In genomic region chr10:33289776-33290175, GRCh38 we compare ENCODE assay signal across 29 cellular contexts. TPM values are rescaled to one million over a fixed set of nuclear protein-coding genes. Genes with fewer than 3 reads are reported as not detected.
DNase-seq lines count a peak whose midpoint lies in the region; TF ChIP-seq lines count a peak whose summit lies in the region.
"Had no signal": no experiment of that assay in that cellular context is flagged by ENCODE, and none has a peak within 500 bp of the region (broad histone marks: within the 10 kb centered on the region; RNA-seq: fewer than 3 reads in every experiment).

No MANE protein-coding gene starts in this region.

- H3K9me3 Mint-ChIP-seq in MCF 10A (ENCODE audit: unreplicated experiment) (no peaks in the 10 kb centered on the region), nephron (no peaks in the 10 kb centered on the region)
- H3K9me3 Mint-ChIP-seq: CD8-positive, alpha-beta memory T cell had no signal

- dilution Hi-C loops in mammary epithelial cell (cut with HindIII; ENCODE audit: low sequenced_read_pairs): no loop called here

- H3K79me2 ChIP-seq in mammary epithelial cell (ENCODE audit: insufficient read depth, low read length) (peaks cover 93% of the 10 kb centered on the region), PC-9 (ENCODE audit: low read depth) (peaks cover 73% of the 10 kb centered on the region), smooth muscle cell (ENCODE audit: low read depth) (peaks cover 95% of the 10 kb centered on the region)

- intact Hi-C loops in MCF 10A (cut with micrococcal nuclease): loop anchor here (2.0 kb wide), 1 partner anchor 25 kb away; no protein-coding TSS in a partner anchor
- intact Hi-C loops in mammary epithelial cell (cut with micrococcal nuclease): loop anchor here (2.0 to 5.0 kb wide), 2 partner anchors 51 to 97 kb away; no protein-coding TSS in a partner anchor
- intact Hi-C loops in PC-9 (cut with micrococcal nuclease; ENCODE audit: unreplicated experiment): loop anchor here (2.0 kb wide), 1 partner anchor 25 kb away; no protein-coding TSS in a partner anchor

- H4K20me1 ChIP-seq in mammary epithelial cell (ENCODE audit: insufficient read depth, low read length) (no peaks in the 10 kb centered on the region), PC-9 (ENCODE audit: insufficient read depth) (no peaks in the 10 kb centered on the region), smooth muscle cell (ENCODE audit: low read depth) (peaks cover 3% of the 10 kb centered on the region)

- H3K4me3 ChIP-seq in mammary epithelial cell (replicated peaks in 1 of 3; ENCODE audit: insufficient read depth in 1 of 3, low read depth in 2 of 3, low read length in 3 of 3) (no peak overlapping the region), PC-9 (peak overlapping the region; percentile 31; the same call in 1 of the 2 replicates), smooth muscle cell (no peak overlapping the region)
- H3K4me3 ChIP-seq: GM12878 had no signal

- no peak overlapping the region for H3K9ac ChIP-seq in mammary epithelial cell (ENCODE audit: insufficient read depth, low read length)
- H3K9ac ChIP-seq in smooth muscle cell (ENCODE audit: low read depth): no peak overlapping the region

- no peaks in the 10 kb centered on the region for H3K9me2 ChIP-seq in PC-9 (ENCODE audit: insufficient read depth)

- H3K36me3 ChIP-seq in mammary epithelial cell (ENCODE audit: insufficient read depth, low read length): peaks cover 12% of the 10 kb centered on the region
- 0 out of 2 replicates have a peak, but pooled peaks cover 4% of the 10 kb centered on the region for H3K36me3 ChIP-seq in PC-9 (ENCODE audit: low read depth)
- no peaks in the 10 kb centered on the region for H3K36me3 ChIP-seq in smooth muscle cell (ENCODE audit: low read depth)

- WGBS in mammary epithelial cell (ENCODE audit: low coverage, missing lambda C conversion rate): 93% methylated on average over 8 of the region's 8 CpGs
- 89% methylated on average over 8 of the region's 8 CpGs for WGBS in smooth muscle cell (ENCODE audit: low lambda C conversion rate)

- H3F3A ChIP-seq in PC-9 (ENCODE audit: insufficient read depth, low read depth): peaks cover 44% of the 10 kb centered on the region
- peaks cover 25% of the 10 kb centered on the region for H3F3A ChIP-seq in smooth muscle cell (ENCODE audit: low read depth)

- H3K27ac ChIP-seq in mammary epithelial cell (ENCODE audit: insufficient read depth, low read depth, low read length) (no peak overlapping the region), PC-9 (peak overlapping the region; percentile 99), smooth muscle cell (ENCODE audit: low read depth) (peak overlapping the region; percentile 98)
- H3K27ac ChIP-seq: 22Rv1, RWPE1 had no signal

- H3K27ac Mint-ChIP-seq in MCF 10A (ENCODE audit: low read depth, unreplicated experiment) (peak overlapping the region; percentile 98), nephron (peak overlapping the region in 2 of 3 experiments; percentile 67 to 76)
- H3K27ac Mint-ChIP-seq: CD14-positive monocyte; CD8-positive, alpha-beta memory T cell had no signal

- CTCF ChIA-PET in MCF 10A (lab: Yijun Ruan, JAX): interaction anchor here (0.6 to 1.4 kb wide), 4 partner anchors 17 to 1291 kb away, joined by 3 to 6 read pairs (median 4); no protein-coding TSS in a partner anchor
- CTCF ChIA-PET in mammary epithelial cell (lab: Charles Lee; ENCODE audit: low non-redundant PET): no interaction called here
- CTCF ChIA-PET in PC-9 (lab: Charles Lee): no interaction called here

- no peaks in the 10 kb centered on the region for H3K9me3 ChIP-seq in mammary epithelial cell (replicated peaks; ENCODE audit: insufficient read depth, low read length)
- H3K9me3 ChIP-seq in PC-9 (ENCODE audit: insufficient read depth, low read depth): no peaks in the 10 kb centered on the region
- no peaks in the 10 kb centered on the region for H3K9me3 ChIP-seq in smooth muscle cell (replicated peaks; ENCODE audit: low read depth)
- H3K9me3 ChIP-seq: BE2C had no signal

- POLR2A ChIA-PET in MCF 10A (lab: Yijun Ruan, JAX) (interaction anchor here (0.7 to 4.5 kb wide), 2 partner anchors 17 to 1564 kb away, joined by 4 to 32 read pairs; no protein-coding TSS in a partner anchor), PC-9 (lab: Charles Lee; ENCODE audit: unreplicated experiment) (no interaction called here)

- H3K27me3 ChIP-seq in mammary epithelial cell (ENCODE audit: insufficient read depth, low read length): no peaks in the 10 kb centered on the region
- H3K27me3 ChIP-seq in PC-9 (ENCODE audit: insufficient read depth, low read depth): no peaks in the 10 kb centered on the region
- no peaks in the 10 kb centered on the region for H3K27me3 ChIP-seq in smooth muscle cell (ENCODE audit: low read depth)
- H3K27me3 ChIP-seq: BE2C had no signal

- H3K4me1 ChIP-seq in mammary epithelial cell (ENCODE audit: insufficient read depth, low read length): peaks cover 24% of the 10 kb centered on the region
- H3K4me1 ChIP-seq in PC-9 (replicated peaks; ENCODE audit: insufficient read depth): peaks cover 48% of the 10 kb centered on the region
- peaks cover 20% of the 10 kb centered on the region for H3K4me1 ChIP-seq in smooth muscle cell (ENCODE audit: low read depth)

- H3K36me3 Mint-ChIP-seq in MCF 10A (ENCODE audit: insufficient read depth, unreplicated experiment) (peaks cover 11% of the 10 kb centered on the region), nephron (ENCODE audit: low read depth) (peaks cover 52% of the 10 kb centered on the region)
- H3K36me3 Mint-ChIP-seq: CD14-positive monocyte; CD8-positive, alpha-beta memory T cell had no signal

- DNase-seq in MCF 10A (ENCODE audit: unreplicated experiment): no peak
- no peak for DNase-seq in mammary epithelial cell
- DNase-seq in PC-9: no peak
- DNase-seq in smooth muscle cell (lab: John Stamatoyannopoulos, UW; ENCODE audit: unreplicated experiment): no peak
- no peak for DNase-seq in SKM-1 (lab: John Stamatoyannopoulos, UW; ENCODE audit: unreplicated experiment)
- DNase-seq in stimulated activated CD8-positive, alpha-beta memory T cell treated with anti-CD3 and anti-CD28 coated beads, Interleukin-4, amount 100 ng/mL, for 48 hours: no peak
- DNase-seq in glomerular visceral epithelial cell (ENCODE audit: extremely low spot score): no peak
- DNase-seq: ACHN; BE2C; CD8-positive, alpha-beta memory T cell; DMS 273 treated with DMSO at 0.1 percent for 48 hours; DMS79; EL; GDM1; KG1; MM.1S; NCI-H1048; NCI-H1417; NCI-H1694; NCI-H2029 treated with DMSO at 0.1 percent for 48 hours; NCI-H446 treated with DMSO at 0.1 percent for 48 hours; NCI-H526; NK-92 treated with Interleukin-12 subunit alpha and Interleukin-12 subunit beta, amount 100 ng/mL, for 24 hours; SHP77 treated with DMSO at 0.1 percent for 48 hours had no signal

- in situ Hi-C loops in mammary epithelial cell (cut with MboI; ENCODE audit: low sequenced_read_pairs in 2 of 2): no loop called here

- H3K27me3 Mint-ChIP-seq in MCF 10A (ENCODE audit: insufficient read depth, unreplicated experiment): no peaks in the 10 kb centered on the region
- H3K27me3 Mint-ChIP-seq in nephron (ENCODE audit: low read depth): no peaks in the 10 kb centered on the region

- H3K4me3 Mint-ChIP-seq in MCF 10A (ENCODE audit: unreplicated experiment): no peak overlapping the region
- no peak overlapping the region for H3K4me3 Mint-ChIP-seq in nephron
- H3K4me3 Mint-ChIP-seq: CD14-positive monocyte; CD8-positive, alpha-beta memory T cell had no signal

- TF ChIP-seq CTCF in MCF 10A (IDR thresholded peaks at IDR 0.05; ENCODE audit: unreplicated experiment) (no peak), mammary epithelial cell (conservative IDR thresholded peaks at IDR 0.05 in 1 of 2, IDR thresholded peaks at IDR 0.05 in 1 of 2; ENCODE audit: extremely low read depth in 1 of 2, insufficient read depth in 1 of 2, low read depth in 1 of 2, low read length in 2 of 2) (no peak), PC-9 (conservative IDR thresholded peaks at IDR 0.05) (no peak), nephron (IDR thresholded peaks at IDR 0.05; ENCODE audit: unreplicated experiment in 3 of 3) (no peak), smooth muscle cell (IDR thresholded peaks at IDR 0.05; ENCODE audit: borderline replicate concordance, insufficient read depth, poor library complexity, severe bottlenecking) (no peak)

- H3K4me1 Mint-ChIP-seq in MCF 10A (ENCODE audit: insufficient read depth, unreplicated experiment) (peaks cover 18% of the 10 kb centered on the region), nephron (peaks cover 59% of the 10 kb centered on the region)
- H3K4me1 Mint-ChIP-seq: CD14-positive monocyte; CD8-positive, alpha-beta memory T cell had no signal

- BruUV-seq in MCF 10A (replicated peaks; lab: Mats Ljungman, UMichigan): no TSS peak
- BruUV-seq in mammary epithelial cell (replicated peaks; lab: Mats Ljungman, UMichigan): no TSS peak
- no TSS peak for BruUV-seq in PC-9 (replicated peaks; lab: Mats Ljungman, UMichigan)

- H2AFZ ChIP-seq in mammary epithelial cell (ENCODE audit: low read depth, low read length) (no peak overlapping the region), PC-9 (no peak overlapping the region), smooth muscle cell (ENCODE audit: low read depth) (no peak overlapping the region)

- H3K4me2 ChIP-seq in mammary epithelial cell (ENCODE audit: insufficient read depth, low read depth, low read length) (no peak overlapping the region), PC-9 (peak overlapping the region; percentile 74), smooth muscle cell (no peak overlapping the region)

RNA-seq across cellular contexts. Expression of gene NRP1, which starts 44.7 kb away (rescaled TPM):
- total RNA-seq in MCF 10A (2022) (66.6 and 117 TPM in 2 replicates), mammary epithelial cell (100 to 1,000 TPM in 1 of 2 donors, 10 to 100 TPM in 1; 40.2 to 226 TPM), PC-9 (2021) (21.7 and 30.5 TPM in 2 replicates), smooth muscle cell (74.8 and 83.7 TPM in 2 replicates)
- polyA plus RNA-seq in mammary epithelial cell (81.4 TPM), smooth muscle cell (61.9 and 80.4 TPM in 2 replicates)
- polyA minus RNA-seq in mammary epithelial cell: 253 TPM
- polyA plus RNA-seq: CD8-positive, alpha-beta memory T cell had no signal
